ENCODE assay signal across 1 cellular context in the genomic region with DNA sequence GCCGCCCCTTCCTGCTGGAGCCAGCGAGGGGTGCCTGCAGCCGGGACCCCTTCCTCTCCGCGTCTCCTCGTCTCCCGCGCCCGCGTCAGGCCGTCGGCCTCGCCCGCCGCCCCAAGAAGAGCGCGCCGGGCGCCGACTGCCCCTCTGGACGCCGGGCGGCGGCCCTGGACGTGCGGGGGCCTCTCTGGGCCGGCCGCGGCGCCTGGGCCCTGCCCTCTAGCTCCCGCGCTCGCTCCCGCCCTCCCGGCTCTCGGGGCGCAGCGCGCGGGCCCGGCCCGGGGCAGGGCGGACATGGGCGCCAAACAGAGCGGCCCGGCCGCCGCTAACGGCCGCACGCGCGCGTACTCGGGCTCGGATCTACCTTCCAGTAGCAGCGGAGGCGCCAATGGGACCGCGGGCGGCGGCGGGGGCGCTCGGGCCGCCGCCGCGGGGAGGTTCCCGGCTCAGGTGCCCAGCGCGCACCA.
TF ChIP-seq lines count a peak whose summit lies in the region.

No MANE protein-coding gene starts in this region.

TF ChIP-seq in IMR-90, 13 proteins besides CTCF, POLR2A, EP300 and RAD21:
- TF ChIP-seq CHD1 (IDR thresholded peaks at IDR 0.05; ENCODE audit: low read depth, low read length): no peak
- no peak for TF ChIP-seq MAZ (IDR thresholded peaks at IDR 0.05; ENCODE audit: borderline replicate concordance, low read depth, low read length)
- no peak for TF ChIP-seq RCOR1 (IDR thresholded peaks at IDR 0.05; ENCODE audit: insufficient replicate concordance, low read length)
- no peak for TF ChIP-seq SMC3 (IDR thresholded peaks at IDR 0.05; ENCODE audit: low read depth, low read length)
- TF ChIP-seq, protein P1, sequence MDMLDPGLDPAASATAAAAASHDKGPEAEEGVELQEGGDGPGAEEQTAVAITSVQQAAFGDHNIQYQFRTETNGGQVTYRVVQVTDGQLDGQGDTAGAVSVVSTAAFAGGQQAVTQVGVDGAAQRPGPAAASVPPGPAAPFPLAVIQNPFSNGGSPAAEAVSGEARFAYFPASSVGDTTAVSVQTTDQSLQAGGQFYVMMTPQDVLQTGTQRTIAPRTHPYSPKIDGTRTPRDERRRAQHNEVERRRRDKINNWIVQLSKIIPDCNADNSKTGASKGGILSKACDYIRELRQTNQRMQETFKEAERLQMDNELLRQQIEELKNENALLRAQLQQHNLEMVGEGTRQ (IDR thresholded peaks at IDR 0.05; ENCODE audit: low read depth, low read length): no peak
- TF ChIP-seq FOS (IDR thresholded peaks at IDR 0.05; ENCODE audit: low read depth, low read length): no peak
- TF ChIP-seq NFE2L2 (IDR thresholded peaks at IDR 0.05; ENCODE audit: low read depth, low read length): no peak
- no peak for TF ChIP-seq MAFK (IDR thresholded peaks at IDR 0.05; ENCODE audit: low read depth, low read length)
- TF ChIP-seq CEBPB (IDR thresholded peaks at IDR 0.05; ENCODE audit: low read depth, low read length): no peak
- no peak for TF ChIP-seq BHLHE40 (IDR thresholded peaks at IDR 0.05; ENCODE audit: low read depth, low read length)
- no peak for TF ChIP-seq ELK1 (IDR thresholded peaks at IDR 0.05; ENCODE audit: borderline replicate concordance, low read depth, low read length)
- no peak for TF ChIP-seq MXI1 (IDR thresholded peaks at IDR 0.05; ENCODE audit: borderline replicate concordance, low read depth, low read length)
- no peak for TF ChIP-seq RFX5 (IDR thresholded peaks at IDR 0.05; ENCODE audit: low read depth, low read length)
